ENCODE assay signal across 15 cellular contexts in the genomic region with DNA sequence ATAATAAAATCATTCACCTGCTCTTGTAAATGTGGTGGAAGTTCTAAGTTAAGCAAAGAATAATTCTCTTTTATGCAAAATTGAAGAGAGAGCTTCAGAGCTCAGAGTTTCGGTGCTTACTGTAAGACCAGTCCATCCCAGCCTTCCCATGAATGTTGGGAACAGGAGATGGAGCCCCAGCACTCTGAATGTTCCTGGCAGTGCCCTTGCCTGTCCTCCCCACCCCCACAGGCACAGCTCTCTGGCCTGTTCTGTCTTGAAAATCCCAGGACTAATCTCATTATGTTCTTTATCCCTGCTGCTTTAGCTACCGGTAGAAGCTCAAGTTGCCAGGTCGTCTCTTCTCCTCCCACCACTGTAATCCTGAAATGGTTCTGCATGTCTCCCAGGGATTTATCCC. TPM values are rescaled to one million over a fixed set of nuclear protein-coding genes. Genes with fewer than 3 reads are reported as not detected.
A peak's percentile ranks its signal among the peaks of the same experiment; 100 is the strongest.
DNase-seq lines count a peak whose midpoint lies in the region; ATAC-seq, FAIRE-seq and TF ChIP-seq lines count a peak whose summit lies in the region.
"Had no signal": no experiment of that assay in that cellular context is flagged by ENCODE, and none has a peak within 500 bp of the region (broad histone marks: within the 10 kb centered on the region; RNA-seq: fewer than 3 reads in every experiment).

No MANE protein-coding gene starts in this region.

- H3K27ac ChIP-seq in vagina: no peak overlapping the region

- TF ChIP-seq POLR2A in vagina (IDR thresholded peaks at IDR 0.05): no peak

- H3K4me1 ChIP-seq in vagina: no peaks in the 10 kb centered on the region

- TF ChIP-seq CTCF in D721Med (IDR thresholded peaks at IDR 0.05; ENCODE audit: insufficient read depth, missing control alignments) (peak; percentile 61), vagina (IDR thresholded peaks at IDR 0.05) (no peak)

- intact Hi-C loops in vagina (cut with DNase I): no loop called here

- no peak overlapping the region for H3K4me3 ChIP-seq in vagina
- H3K4me3 ChIP-seq: GM12878, GM23338 had no signal

- H3K36me3 ChIP-seq in vagina: no peaks in the 10 kb centered on the region

- H3K9me3 ChIP-seq in vagina: no peaks in the 10 kb centered on the region

- FAIRE-seq in D721Med (lab: Jason Lieb, UNC): peak; percentile 95
- FAIRE-seq: GM12878 had no signal

- peak; percentile 17 for DNase-seq in D721Med (ENCODE audit: insufficient read length, low spot score)
- peak; percentile 26 for DNase-seq in SK-N-DZ (ENCODE audit: low spot score)
- peak; percentile 5 for DNase-seq in medulla oblongata (ENCODE audit: extremely low spot score)
- DNase-seq in vagina (ENCODE audit: extremely low spot score in 2 of 2): no peak
- DNase-seq in dermis blood vessel endothelial cell: no peak
- DNase-seq in Kasumi-1 (lab: John Stamatoyannopoulos, UW): no peak
- DNase-seq: CD8-positive, alpha-beta T cell; COR-L47; H7 had no signal

- H3K27me3 ChIP-seq in vagina: no peaks in the 10 kb centered on the region

- no peak for ATAC-seq in HG03521 (IDR thresholded peaks at IDR 0.05; ENCODE audit: unreplicated experiment)
- ATAC-seq: CD8-positive, alpha-beta T cell; GM12878; GM23338 had no signal

RNA-seq across cellular contexts. Expression of a gene that starts 29.1 kb away (rescaled TPM):
- polyA plus RNA-seq in SK-N-DZ (2014; cell fraction: cytosol; rRNA removed): not detected in 2 replicates
- not detected in 2 replicates for polyA plus RNA-seq in SK-N-DZ (2014; cell fraction: nucleus; rRNA removed)
- total RNA-seq in vagina (not detected), dermis blood vessel endothelial cell (not detected in 2 replicates)
- total RNA-seq: CD8-positive, alpha-beta T cell; GM12878 had no signal
- polyA plus RNA-seq: AG04450, BJ, CD14-positive monocyte, GM23338 had no signal

Comparison
In these comparisons a context has a peak if more than half of its experiments do, and no peak if none do; other contexts are left out.
1. DNase-seq: peak in D721Med (single experiment), SK-N-DZ (single experiment) and medulla oblongata (single experiment); none in vagina (0 of 2), dermis blood vessel endothelial cell (single experiment) and Kasumi-1 (0 of 2).